ENCODE assay signal across 13 cellular contexts in the genomic region with DNA sequence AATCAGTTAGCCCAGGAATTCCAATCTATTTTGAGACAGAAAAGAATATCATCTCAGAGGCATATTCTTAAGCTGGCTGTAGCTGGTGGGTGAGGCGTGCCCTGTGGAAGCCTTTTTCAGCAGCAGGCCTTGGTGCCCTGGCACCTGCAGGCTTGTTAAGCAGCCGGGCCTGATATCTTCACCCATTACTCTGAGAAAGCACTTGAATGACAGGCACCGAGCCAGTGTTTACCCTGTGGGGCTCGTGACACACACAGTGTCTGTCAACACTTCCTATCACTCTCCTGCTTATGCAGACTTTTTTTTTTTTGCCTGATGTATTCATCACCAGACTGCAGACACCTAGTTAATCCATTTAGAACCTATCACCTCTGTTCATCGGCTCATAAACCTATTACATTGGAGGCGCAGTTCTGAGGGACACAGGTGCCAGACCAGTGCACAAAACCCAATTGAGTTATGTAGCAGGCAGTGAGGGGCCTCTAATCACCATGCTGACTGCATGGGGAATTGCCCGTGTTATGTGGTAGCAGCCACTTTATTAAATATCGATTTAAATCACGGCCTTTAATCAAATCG.
DNase-seq lines count a peak whose midpoint lies in the region; ATAC-seq and TF ChIP-seq lines count a peak whose summit lies in the region.
"Had no signal": no experiment of that assay in that cellular context is flagged by ENCODE, and none has a peak within 500 bp of the region (broad histone marks: within the 10 kb centered on the region; RNA-seq: fewer than 3 reads in every experiment).

No MANE protein-coding gene starts in this region.

- H3K9me2 ChIP-seq in hepatocyte (replicated peaks; ENCODE audit: insufficient read depth), result no peaks in the 10 kb centered on the region

- H3K4me2 ChIP-seq in hepatocyte, result no peak overlapping the region

- H2AFZ ChIP-seq in hepatocyte, result no peak overlapping the region

- no peaks in the 10 kb centered on the region for H3K79me2 ChIP-seq in hepatocyte

- TF ChIP-seq CTCF in RWPE2 (IDR thresholded peaks at IDR 0.05; ENCODE audit: poor library complexity, severe bottlenecking) (no peak), hepatocyte (IDR thresholded peaks at IDR 0.05; ENCODE audit: poor library complexity) (no peak), GM20000 (IDR thresholded peaks at IDR 0.05; ENCODE audit: extremely low read depth, missing control alignments) (no peak)

- H3K36me3 ChIP-seq in RWPE2 (ENCODE audit: low read depth), result no peaks in the 10 kb centered on the region
- H3K36me3 ChIP-seq in hepatocyte (replicated peaks; ENCODE audit: insufficient read depth, low read depth), result no peaks in the 10 kb centered on the region
- H3K36me3 ChIP-seq: SJSA1, vagina had no signal

- peaks cover 17% of the 10 kb centered on the region for H3K4me1 ChIP-seq in RWPE2 (ENCODE audit: insufficient read depth, poor library complexity, severe bottlenecking)
- no peaks in the 10 kb centered on the region for H3K4me1 ChIP-seq in hepatocyte (ENCODE audit: insufficient read depth)
- H3K4me1 ChIP-seq: SJSA1, vagina had no signal

- peak; percentile 73 for DNase-seq in COR-L47 (lab: John Stamatoyannopoulos, UW)
- peak; percentile 70 for DNase-seq in NCI-H1436 treated with DMSO at 0.1 percent for 48 hours (lab: John Stamatoyannopoulos, UW)
- no peak for DNase-seq in RWPE2 (ENCODE audit: low spot score)
- DNase-seq in hepatocyte (ENCODE audit: low spot score), result peak; percentile 74
- DNase-seq in GM20000 (ENCODE audit: low spot score), result no peak
- DNase-seq: activated CD4-positive, alpha-beta T cell treated with anti-CD3 and anti-CD28 coated beads for 36 hours; activated naive CD4-positive, alpha-beta T cell treated with anti-CD3 and anti-CD28 coated beads for 36 hours; GF-D8 had no signal

- no peaks in the 10 kb centered on the region for H4K20me1 ChIP-seq in hepatocyte (ENCODE audit: insufficient read depth, poor library complexity, severe bottlenecking)

- H3K9me3 ChIP-seq in RWPE2 (ENCODE audit: severe bottlenecking) (no peaks in the 10 kb centered on the region), hepatocyte (ENCODE audit: low read depth) (no peaks in the 10 kb centered on the region)
- H3K9me3 ChIP-seq: SJSA1, vagina had no signal

- WGBS in hepatocyte (ENCODE audit: low lambda C conversion rate, missing lambda C conversion rate), result 58% methylated on average over 10 of the region's 10 CpGs

- ATAC-seq in RWPE2 (ENCODE audit: low read depth) (peak; percentile 37; the same call in 1 of the 3 replicates), HG03378 (IDR thresholded peaks at IDR 0.05; ENCODE audit: unreplicated experiment) (no peak), GM19324 (IDR thresholded peaks at IDR 0.05; ENCODE audit: low FRiP score, unreplicated experiment) (no peak), GM19023 (IDR thresholded peaks at IDR 0.05; ENCODE audit: unreplicated experiment) (no peak)
- ATAC-seq: activated CD4-positive, alpha-beta T cell treated with anti-CD3 and anti-CD28 coated beads for 36 hours had no signal

- H3K27me3 ChIP-seq in RWPE2 (ENCODE audit: insufficient read depth, poor library complexity, severe bottlenecking) (no peaks in the 10 kb centered on the region), hepatocyte (no peaks in the 10 kb centered on the region)
- H3K27me3 ChIP-seq: SJSA1, vagina had no signal

- no peak overlapping the region for H3K4me3 ChIP-seq in RWPE2 (ENCODE audit: severe bottlenecking)
- H3K4me3 ChIP-seq in hepatocyte, result no peak overlapping the region
- H3K4me3 ChIP-seq: SJSA1, vagina had no signal

- no peak overlapping the region for H3K27ac ChIP-seq in RWPE2 (ENCODE audit: poor library complexity, severe bottlenecking)
- H3K27ac ChIP-seq in hepatocyte, result no peak overlapping the region
- H3K27ac ChIP-seq: SJSA1, vagina had no signal

Comparison
In these comparisons a context has a peak if more than half of its experiments do, and no peak if none do; other contexts are left out.
1. DNase-seq: peak in COR-L47 (single experiment), NCI-H1436 treated with DMSO at 0.1 percent for 48 hours (single experiment) and hepatocyte (single experiment); none in RWPE2 (single experiment) and GM20000 (single experiment).